In the genomic region with DNA sequence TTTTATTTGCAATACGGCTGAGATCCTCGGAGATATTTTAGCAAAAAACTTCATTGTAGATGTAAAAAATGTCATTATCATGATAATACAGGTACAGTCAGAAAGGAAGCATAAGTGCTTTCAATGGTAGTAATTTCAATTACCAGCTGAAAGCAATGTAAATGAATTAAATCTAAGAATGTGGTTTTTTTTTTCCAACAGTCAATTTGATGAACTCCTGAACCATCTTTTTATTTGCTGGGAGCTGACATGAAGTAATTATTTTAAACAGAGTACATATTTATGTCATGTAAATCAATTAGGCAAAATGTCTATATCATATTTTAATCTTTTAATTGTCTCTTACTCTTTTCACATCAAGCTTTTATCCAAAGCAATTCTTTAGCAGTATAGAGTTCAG, we compare ENCODE assay signal across 24 cellular contexts.
A peak's percentile ranks its signal among the peaks of the same experiment; 100 is the strongest.
DNase-seq lines count a peak whose midpoint lies in the region; ATAC-seq and TF ChIP-seq lines count a peak whose summit lies in the region.
"Had no signal": no experiment of that assay in that cellular context is flagged by ENCODE, and none has a peak within 500 bp of the region (broad histone marks: within the 10 kb centered on the region; RNA-seq: fewer than 3 reads in every experiment).

No MANE protein-coding gene starts in this region.

- H3K4me2 ChIP-seq in GM23338 (peak overlapping the region; percentile 60), H9 (ENCODE audit: insufficient read depth, insufficient read length, low read length) (no peak overlapping the region)
- H3K4me2 ChIP-seq: BLaER1 treated with 17β-estradiol and CSF1 and Interleukin-3, amounts not matched to agents 10 nM and 100 nM had no signal

- no peaks in the 10 kb centered on the region for H3F3A ChIP-seq in GM23338 (replicated peaks; ENCODE audit: low read depth)

- 0 out of 3 replicates have a peak overlapping the region, but pooled peaks have one; percentile 8 for H3K4me3 Mint-ChIP-seq in GM23338
- no peak overlapping the region for H3K4me3 Mint-ChIP-seq in H9
- no peak overlapping the region for H3K4me3 Mint-ChIP-seq in WTC11
- H3K4me3 Mint-ChIP-seq in mesothelial cell of epicardium = no peak overlapping the region
- no peak overlapping the region for H3K4me3 Mint-ChIP-seq in activated T-helper 17 cell treated with anti-CD3 and anti-CD28 coated beads, Interleukin-2, amount 50 U/mL, for 72 hours
- no peak overlapping the region for H3K4me3 Mint-ChIP-seq in immature natural killer cell
- H3K4me3 Mint-ChIP-seq: B cell; CD4-positive, alpha-beta memory T cell; CD8-positive, alpha-beta memory T cell had no signal

- H3K27ac Mint-ChIP-seq in GM23338 (peak overlapping the region; percentile 49), H9 (peak overlapping the region; percentile 21 to 80 (median 77); a peak in 5 of 7 replicates), WTC11 (peak overlapping the region; percentile 15; the same call in 1 of the 2 replicates), mesothelial cell of epicardium (peak overlapping the region; percentile 38), immature natural killer cell (no peak overlapping the region)
- no peak overlapping the region for H3K27ac Mint-ChIP-seq in activated T-helper 17 cell treated with anti-CD3 and anti-CD28 coated beads, Interleukin-2, amount 50 U/mL, for 72 hours
- H3K27ac Mint-ChIP-seq: B cell; CD4-positive, alpha-beta memory T cell; CD8-positive, alpha-beta memory T cell had no signal

- H3K4me1 ChIP-seq in GM23338 (ENCODE audit: insufficient read depth) (peaks cover 23% of the 10 kb centered on the region), H9 (ENCODE audit: insufficient read depth, low read length) (no peaks in the 10 kb centered on the region)

- no peak overlapping the region for H3K9ac ChIP-seq in H9 (ENCODE audit: extremely low read depth, insufficient read length, low read length)
- H3K9ac ChIP-seq: BLaER1 treated with 17β-estradiol and CSF1 and Interleukin-3, amounts not matched to agents 10 nM and 100 nM had no signal

- H3K79me2 ChIP-seq in GM23338 (replicated peaks; ENCODE audit: insufficient read depth) (no peaks in the 10 kb centered on the region), H9 (ENCODE audit: insufficient read depth, low read length) (no peaks in the 10 kb centered on the region)

- no peaks in the 10 kb centered on the region for H3K9me3 ChIP-seq in H9 (ENCODE audit: control insufficient read depth, low read depth, low read length)
- H3K9me3 ChIP-seq: BLaER1 treated with 17β-estradiol and CSF1 and Interleukin-3, amounts not matched to agents 10 nM and 100 nM had no signal

- no peak overlapping the region for H3K18ac ChIP-seq in H9 (ENCODE audit: insufficient read length, low read depth, low read length)

- no peak overlapping the region for H3T11ph ChIP-seq in H9 (ENCODE audit: low read length)

- ATAC-seq in GM23338 (no peak), WTC11 (no peak)
- ATAC-seq in activated T-helper 17 cell treated with anti-CD3 and anti-CD28 coated beads, Interleukin-2, amount 50 U/mL, for 72 hours (replicated peaks) = no peak
- ATAC-seq: GM12878 had no signal

- H2AK5ac ChIP-seq in H9 (ENCODE audit: insufficient read length, low read length) = no peak overlapping the region

- TF ChIP-seq CTCF in GM23338 (conservative IDR thresholded peaks at IDR 0.05; ENCODE audit: low read depth in 2 of 2) = no peak
- TF ChIP-seq CTCF in H9 (conservative IDR thresholded peaks at IDR 0.05) = no peak
- no peak for TF ChIP-seq CTCF in WTC11 (IDR thresholded peaks at IDR 0.05)
- no peak for TF ChIP-seq CTCF in mesothelial cell of epicardium (IDR thresholded peaks at IDR 0.05; ENCODE audit: unreplicated experiment)

- no peak overlapping the region for H2AFZ ChIP-seq in GM23338
- no peak overlapping the region for H2AFZ ChIP-seq in H9 (ENCODE audit: low read length)

- H3K9me3 Mint-ChIP-seq in GM23338 = no peaks in the 10 kb centered on the region
- H3K9me3 Mint-ChIP-seq in H9 = no peaks in the 10 kb centered on the region
- peaks cover 6% of the 10 kb centered on the region for H3K9me3 Mint-ChIP-seq in WTC11
- peaks cover 8% of the 10 kb centered on the region for H3K9me3 Mint-ChIP-seq in mesothelial cell of epicardium
- H3K9me3 Mint-ChIP-seq in activated T-helper 17 cell treated with anti-CD3 and anti-CD28 coated beads, Interleukin-2, amount 50 U/mL, for 72 hours = no peaks in the 10 kb centered on the region
- peaks cover 0 to 3% (median 0%) of the 10 kb centered on the region in 6 donors for H3K9me3 Mint-ChIP-seq in immature natural killer cell
- H3K9me3 Mint-ChIP-seq: CD4-positive, alpha-beta memory T cell; CD8-positive, alpha-beta memory T cell had no signal

- H4K20me1 ChIP-seq in GM23338 (replicated peaks; ENCODE audit: insufficient read depth) = no peaks in the 10 kb centered on the region
- H4K20me1 ChIP-seq in H9 (ENCODE audit: control insufficient read depth, insufficient read depth, insufficient read length) = no peaks in the 10 kb centered on the region
- H4K20me1 ChIP-seq: BLaER1 treated with 17β-estradiol and CSF1 and Interleukin-3, amounts not matched to agents 10 nM and 100 nM had no signal

- H4K91ac ChIP-seq in H9 (ENCODE audit: insufficient read length, low read depth, low read length) = no peak overlapping the region

- H3K27ac ChIP-seq in GM23338 (ENCODE audit: low read depth) = no peak overlapping the region
- no peak overlapping the region for H3K27ac ChIP-seq in H9 (ENCODE audit: insufficient read length, low read depth, low read length)
- H3K27ac ChIP-seq: BLaER1 treated with 17β-estradiol and CSF1 and Interleukin-3, amounts not matched to agents 10 nM and 100 nM; C4-2B had no signal

- H2BK15ac ChIP-seq in H9 (ENCODE audit: low read depth, low read length) = no peak overlapping the region

- no peaks in the 10 kb centered on the region for H3K9me2 ChIP-seq in GM23338 (ENCODE audit: insufficient read depth)

- no peak overlapping the region for H2BK120ac ChIP-seq in H9 (ENCODE audit: low read depth, low read length, poor library complexity, severe bottlenecking)

- H3K27me3 ChIP-seq in GM23338 (ENCODE audit: insufficient read depth) (no peaks in the 10 kb centered on the region), H9 (ENCODE audit: insufficient read depth, low read length) (no peaks in the 10 kb centered on the region)
- H3K27me3 ChIP-seq: BLaER1 treated with 17β-estradiol and CSF1 and Interleukin-3, amounts not matched to agents 10 nM and 100 nM had no signal

- H3K14ac ChIP-seq in H9 (ENCODE audit: insufficient read depth, low read length) = no peak overlapping the region

- H3K27me3 Mint-ChIP-seq in GM23338 (ENCODE audit: insufficient read depth, low read depth, poor library complexity) = no peaks in the 10 kb centered on the region
- H3K27me3 Mint-ChIP-seq in H9 (ENCODE audit: low read depth) = no peaks in the 10 kb centered on the region
- no peaks in the 10 kb centered on the region for H3K27me3 Mint-ChIP-seq in WTC11 (ENCODE audit: low read depth)
- H3K27me3 Mint-ChIP-seq in mesothelial cell of epicardium (ENCODE audit: low read depth) = no peaks in the 10 kb centered on the region
- H3K27me3 Mint-ChIP-seq in activated T-helper 17 cell treated with anti-CD3 and anti-CD28 coated beads, Interleukin-2, amount 50 U/mL, for 72 hours = no peaks in the 10 kb centered on the region
- peaks cover 0 to 3% (median 0%) of the 10 kb centered on the region in 3 donors for H3K27me3 Mint-ChIP-seq in immature natural killer cell (ENCODE audit: low read depth in 3 of 3)
- H3K27me3 Mint-ChIP-seq: B cell had no signal

- no peak overlapping the region for H4K5ac ChIP-seq in H9 (ENCODE audit: insufficient read length, low read depth, low read length)

- no peaks in the 10 kb centered on the region for H3K23me2 ChIP-seq in H9 (ENCODE audit: insufficient read length, low read depth, low read length, poor library complexity, severe bottlenecking)

- no peak overlapping the region for H2BK12ac ChIP-seq in H9 (ENCODE audit: insufficient read length, low read depth, low read length)

- H3K4me1 Mint-ChIP-seq in GM23338 (peaks cover 21% of the 10 kb centered on the region), H9 (peaks cover 13% of the 10 kb centered on the region in 2 experiments), WTC11 (peaks cover 16% of the 10 kb centered on the region), mesothelial cell of epicardium (peaks cover 13% of the 10 kb centered on the region), immature natural killer cell (no peaks in the 10 kb centered on the region)
- H3K4me1 Mint-ChIP-seq in activated T-helper 17 cell treated with anti-CD3 and anti-CD28 coated beads, Interleukin-2, amount 50 U/mL, for 72 hours = no peaks in the 10 kb centered on the region
- H3K4me1 Mint-ChIP-seq: B cell; CD4-positive, alpha-beta memory T cell; CD8-positive, alpha-beta memory T cell had no signal

- H3K36me3 Mint-ChIP-seq in GM23338 (ENCODE audit: low read depth) = no peaks in the 10 kb centered on the region
- no peaks in the 10 kb centered on the region for H3K36me3 Mint-ChIP-seq in H9 (ENCODE audit: insufficient read depth in 1 of 3, low read depth in 3 of 3)
- H3K36me3 Mint-ChIP-seq in WTC11 = no peaks in the 10 kb centered on the region
- H3K36me3 Mint-ChIP-seq in mesothelial cell of epicardium = no peaks in the 10 kb centered on the region
- H3K36me3 Mint-ChIP-seq in activated T-helper 17 cell treated with anti-CD3 and anti-CD28 coated beads, Interleukin-2, amount 50 U/mL, for 72 hours (ENCODE audit: low read depth) = no peaks in the 10 kb centered on the region
- H3K36me3 Mint-ChIP-seq in immature natural killer cell = no peaks in the 10 kb centered on the region
- H3K36me3 Mint-ChIP-seq: CD4-positive, alpha-beta memory T cell; CD8-positive, alpha-beta memory T cell had no signal

- POLR2A ChIA-PET in WTC11 (lab: Charles Lee) = no interaction called here

- no peak overlapping the region for H3K4ac ChIP-seq in H9 (ENCODE audit: low read depth, low read length)

- H2BK5ac ChIP-seq in H9 (ENCODE audit: insufficient read length, low read length) = no peak overlapping the region

- H3K23ac ChIP-seq in H9 (ENCODE audit: insufficient read length, low read depth, low read length) = no peak overlapping the region

- no peaks in the 10 kb centered on the region for H3K79me1 ChIP-seq in H9 (ENCODE audit: insufficient read depth, low read depth, low read length, poor library complexity, severe bottlenecking)

- CTCF ChIA-PET in WTC11 (lab: Charles Lee) = interaction anchor here (2.0 to 2.3 kb wide), 2 partner anchors 24 to 51 kb away, joined by 4 to 13 read pairs; no protein-coding TSS in a partner anchor

- H4K8ac ChIP-seq in H9 (replicated peaks; ENCODE audit: insufficient read length, low read depth, low read length) = no peak overlapping the region

- no peaks in the 10 kb centered on the region for H3K36me3 ChIP-seq in GM23338 (ENCODE audit: insufficient read depth)
- H3K36me3 ChIP-seq: BLaER1 treated with 17β-estradiol and CSF1 and Interleukin-3, amounts not matched to agents 10 nM and 100 nM had no signal

- no peak overlapping the region for H3K56ac ChIP-seq in H9 (ENCODE audit: insufficient read length, low read depth, low read length)

- no CpG with 5 or more reads among the region's 2 CpGs for WGBS in H9 (ENCODE audit: extremely low coverage, insufficient read length, low lambda C conversion rate)

- H3K4me3 ChIP-seq in GM23338 = 0 out of 2 replicates have a peak overlapping the region, but pooled peaks have one; percentile 6
- H3K4me3 ChIP-seq: BLaER1 treated with 17β-estradiol and CSF1 and Interleukin-3, amounts not matched to agents 10 nM and 100 nM; GM12878 had no signal

- H2BK20ac ChIP-seq in H9 (ENCODE audit: low read depth, low read length, poor library complexity, severe bottlenecking) = no peak overlapping the region

- DNase-seq in GM23338 (ENCODE audit: low spot score) (no peak), H9 (no peak), WTC11 (ENCODE audit: low spot score) (no peak), mesothelial cell of epicardium (ENCODE audit: low spot score in 2 of 2, unreplicated experiment in 2 of 2) (no peak), HT-29 (ENCODE audit: low spot score) (no peak), immature natural killer cell (no peak)
- DNase-seq: 8988T; ACHN; AML-193; CD4-positive, alpha-beta memory T cell; CD8-positive, alpha-beta memory T cell; COR-L47; DMS 273 treated with DMSO at 0.1 percent for 48 hours; DMS153; DMS53; DMS79; DND-41; EL; GDM1 had no signal

Comparison
In these comparisons a context has a peak if more than half of its experiments do, and no peak if none do; other contexts are left out.
1. H3K27ac Mint-ChIP-seq: peak in GM23338 (single experiment), H9 (3 of 3), WTC11 (single experiment) and mesothelial cell of epicardium (single experiment); none in activated T-helper 17 cell treated with anti-CD3 and anti-CD28 coated beads, Interleukin-2, amount 50 U/mL, for 72 hours (single experiment) and immature natural killer cell (0 of 6).